ENCODE assay signal across 1 cellular context in the genomic region with DNA sequence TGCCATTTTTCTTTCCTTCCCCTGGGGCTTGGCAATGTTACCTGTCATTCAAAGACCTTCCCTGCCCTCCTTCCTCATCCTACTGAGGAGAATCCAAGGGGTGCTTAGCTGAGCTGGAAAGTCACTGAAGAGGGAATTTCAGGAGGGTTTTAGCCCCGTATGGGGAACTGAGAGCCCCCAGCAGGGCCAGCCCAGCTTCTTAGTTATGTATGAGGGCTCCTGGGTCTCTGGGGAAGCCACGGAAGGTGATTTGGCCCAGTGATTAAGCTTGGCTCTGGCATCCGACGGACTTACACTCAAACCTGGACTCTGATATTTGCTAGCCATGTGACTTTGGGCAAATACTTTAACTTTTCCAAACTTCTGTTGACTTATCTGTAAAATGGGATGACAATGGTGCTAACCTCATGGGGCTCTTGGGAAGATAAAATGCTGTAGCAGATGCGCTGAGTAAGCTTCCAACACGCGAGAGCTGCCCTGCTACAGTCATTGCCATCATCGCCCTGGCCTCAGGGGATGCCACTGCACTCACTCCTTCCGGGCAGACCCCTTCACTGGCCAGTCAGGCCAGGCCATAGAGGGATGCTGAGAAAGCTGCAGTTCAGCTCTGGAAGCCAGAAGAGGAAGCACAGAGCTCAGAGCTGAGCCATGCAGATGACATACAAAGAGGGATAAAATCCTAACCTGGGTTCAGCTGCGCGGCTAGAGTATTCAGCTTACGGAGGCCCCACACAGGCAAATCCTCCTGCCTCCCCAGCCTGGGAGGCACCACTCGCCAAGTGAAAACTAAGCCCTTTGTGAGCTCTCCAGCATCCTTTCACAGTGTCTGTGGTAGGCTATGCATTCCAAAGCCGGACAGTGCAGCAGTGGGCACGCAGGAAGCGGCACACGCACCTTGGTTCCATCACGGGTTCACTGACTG.
TF ChIP-seq lines count a peak whose summit lies in the region.

No MANE protein-coding gene starts in this region.

TF ChIP-seq in H1, 55 proteins besides CTCF, POLR2A, EP300 and RAD21:
- no peak for TF ChIP-seq SP1 (IDR thresholded peaks at IDR 0.05; ENCODE audit: low read depth, low read length)
- TF ChIP-seq RFX5 (IDR thresholded peaks at IDR 0.05; ENCODE audit: borderline replicate concordance, low read depth, low read length) = no peak
- TF ChIP-seq, protein P1, sequence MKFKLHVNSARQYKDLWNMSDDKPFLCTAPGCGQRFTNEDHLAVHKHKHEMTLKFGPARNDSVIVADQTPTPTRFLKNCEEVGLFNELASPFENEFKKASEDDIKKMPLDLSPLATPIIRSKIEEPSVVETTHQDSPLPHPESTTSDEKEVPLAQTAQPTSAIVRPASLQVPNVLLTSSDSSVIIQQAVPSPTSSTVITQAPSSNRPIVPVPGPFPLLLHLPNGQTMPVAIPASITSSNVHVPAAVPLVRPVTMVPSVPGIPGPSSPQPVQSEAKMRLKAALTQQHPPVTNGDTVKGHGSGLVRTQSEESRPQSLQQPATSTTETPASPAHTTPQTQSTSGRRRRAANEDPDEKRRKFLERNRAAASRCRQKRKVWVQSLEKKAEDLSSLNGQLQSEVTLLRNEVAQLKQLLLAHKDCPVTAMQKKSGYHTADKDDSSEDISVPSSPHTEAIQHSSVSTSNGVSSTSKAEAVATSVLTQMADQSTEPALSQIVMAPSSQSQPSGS (IDR thresholded peaks at IDR 0.05; ENCODE audit: low read length) = no peak
- no peak for TF ChIP-seq JUN (IDR thresholded peaks at IDR 0.05; ENCODE audit: low read depth, low read length)
- TF ChIP-seq TEAD4 (IDR thresholded peaks at IDR 0.05; ENCODE audit: low read depth, low read length) = no peak
- no peak for TF ChIP-seq KDM4A (IDR thresholded peaks at IDR 0.05; ENCODE audit: low read depth, low read length, severe bottlenecking)
- no peak for TF ChIP-seq EZH2 (IDR thresholded peaks at IDR 0.05; ENCODE audit: low read depth, low read length, severe bottlenecking)
- no peak for TF ChIP-seq TAF1 (IDR thresholded peaks at IDR 0.05; ENCODE audit: low read depth, low read length)
- TF ChIP-seq CBX5 (IDR thresholded peaks at IDR 0.05; ENCODE audit: low read depth, low read length) = no peak
- no peak for TF ChIP-seq SAP30 (IDR thresholded peaks at IDR 0.05; ENCODE audit: insufficient read depth, insufficient replicate concordance, low read length)
- no peak for TF ChIP-seq POU5F1 (IDR thresholded peaks at IDR 0.05; ENCODE audit: low read depth, low read length)
- no peak for TF ChIP-seq CBX8 (IDR thresholded peaks at IDR 0.05; ENCODE audit: borderline replicate concordance, low read depth, low read length)
- TF ChIP-seq JUND (IDR thresholded peaks at IDR 0.05; ENCODE audit: low read length) = no peak
